ENCODE assay signal across 9 cellular contexts in the genomic region with DNA sequence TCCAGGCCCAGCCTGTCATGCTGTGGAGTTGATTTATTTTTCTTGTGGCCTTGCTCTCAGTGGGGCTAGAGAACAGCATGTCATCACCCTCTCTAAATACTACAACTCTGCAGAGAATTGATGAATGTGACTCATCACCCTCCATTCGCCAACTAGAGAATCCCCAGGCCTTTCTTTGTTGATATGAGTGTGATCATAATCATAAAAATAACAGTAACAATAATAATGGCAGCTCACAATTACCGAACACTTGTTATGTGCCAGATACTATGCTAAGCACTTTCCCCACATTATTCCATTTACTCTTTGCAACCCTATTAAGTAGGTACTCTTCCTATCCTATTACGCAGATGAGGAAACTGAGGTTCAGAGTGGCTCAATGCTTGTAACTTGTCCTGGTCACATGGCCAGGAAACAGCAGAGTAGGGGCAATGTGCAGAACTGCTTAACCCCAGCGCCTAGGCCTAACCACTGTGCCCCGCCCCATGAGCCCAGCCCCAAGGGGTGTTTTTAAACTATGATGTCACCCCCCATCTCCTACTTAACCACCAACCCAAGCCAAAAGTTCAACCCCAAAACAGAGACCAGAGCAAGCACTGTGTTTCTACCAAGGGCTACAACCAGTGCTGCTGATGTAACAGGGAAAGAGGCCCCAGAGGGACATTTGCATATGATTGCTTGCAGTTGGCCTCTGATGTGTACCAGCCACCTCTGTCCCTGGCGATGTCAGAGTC.
DNase-seq lines count a peak whose midpoint lies in the region; ATAC-seq and TF ChIP-seq lines count a peak whose summit lies in the region.
"Had no signal": no experiment of that assay in that cellular context is flagged by ENCODE, and none has a peak within 500 bp of the region (broad histone marks: within the 10 kb centered on the region; RNA-seq: fewer than 3 reads in every experiment).

No MANE protein-coding gene starts in this region.

- H3K9me2 ChIP-seq in hepatocyte (replicated peaks; ENCODE audit: insufficient read depth): no peaks in the 10 kb centered on the region

- H3K4me3 ChIP-seq in H7 (ENCODE audit: insufficient read depth, low read depth, low read length) (no peak overlapping the region), fibroblast of villous mesenchyme (ENCODE audit: low read depth, low read length) (no peak overlapping the region), hepatocyte (no peak overlapping the region)

- DNase-seq in H7 (peak; percentile 73), SKM-1 treated with dmso at 0.1 percent for 144 hours (lab: John Stamatoyannopoulos, UW; ENCODE audit: unreplicated experiment) (peak; percentile 43), fibroblast of villous mesenchyme (ENCODE audit: low read depth) (peak; percentile 17), left colon (no peak), hepatocyte (ENCODE audit: low spot score) (no peak)
- no peak for DNase-seq in stimulated activated effector memory CD8-positive, alpha-beta T cell treated with anti-CD3 and anti-CD28 coated beads, Interleukin-12 subunit alpha, Interleukin-12 subunit beta, amount 100 ng/mL, for 72 hours (ENCODE audit: low spot score in 2 of 2)

- no peaks in the 10 kb centered on the region for H4K20me1 ChIP-seq in hepatocyte (ENCODE audit: insufficient read depth, poor library complexity, severe bottlenecking)

- H3K27ac ChIP-seq in hepatocyte: no peak overlapping the region

- no peak overlapping the region for H2AFZ ChIP-seq in hepatocyte

- intact Hi-C loops in left colon (cut with DNase I, micrococcal nuclease): no loop called here

- H3K79me2 ChIP-seq in hepatocyte: no peaks in the 10 kb centered on the region

- H3K9me3 ChIP-seq in hepatocyte (ENCODE audit: low read depth): no peaks in the 10 kb centered on the region

- H3K36me3 Mint-ChIP-seq in stimulated activated effector memory CD8-positive, alpha-beta T cell treated with anti-CD3 and anti-CD28 coated beads, Interleukin-12 subunit alpha, Interleukin-12 subunit beta, amount 100 ng/mL, for 72 hours: no peaks in the 10 kb centered on the region

- ATAC-seq in stimulated activated effector memory CD8-positive, alpha-beta T cell treated with anti-CD3 and anti-CD28 coated beads, Interleukin-12 subunit alpha, Interleukin-12 subunit beta, amount 100 ng/mL, for 72 hours: peak; percentile 53
- ATAC-seq in left colon: no peak
- no peak for ATAC-seq in HG03135 (IDR thresholded peaks at IDR 0.05; ENCODE audit: unreplicated experiment)
- ATAC-seq in GM21737 (IDR thresholded peaks at IDR 0.05; ENCODE audit: unreplicated experiment): no peak

- H3K4me3 Mint-ChIP-seq in stimulated activated effector memory CD8-positive, alpha-beta T cell treated with anti-CD3 and anti-CD28 coated beads, Interleukin-12 subunit alpha, Interleukin-12 subunit beta, amount 100 ng/mL, for 72 hours: no peak overlapping the region

- 79% methylated on average over 6 of the region's 6 CpGs for WGBS in hepatocyte (ENCODE audit: low lambda C conversion rate, missing lambda C conversion rate)

- H3K4me2 ChIP-seq in hepatocyte: no peak overlapping the region

- no peaks in the 10 kb centered on the region for H3K9me3 Mint-ChIP-seq in stimulated activated effector memory CD8-positive, alpha-beta T cell treated with anti-CD3 and anti-CD28 coated beads, Interleukin-12 subunit alpha, Interleukin-12 subunit beta, amount 100 ng/mL, for 72 hours
- H3K9me3 Mint-ChIP-seq: activated T-helper 2 cell treated with anti-CD3 and anti-CD28 coated beads, Interferon-gamma antibody, Interleukin-2, Interleukin-4, amounts not matched to agents 10 μg/mL and 5 μg/mL and 100 μg/mL, durations not matched to agents 14 hours and 24 hours and 36 hours had no signal

- H3K27me3 ChIP-seq in H7 (ENCODE audit: control insufficient read depth, insufficient read depth, low read length) (no peaks in the 10 kb centered on the region), hepatocyte (no peaks in the 10 kb centered on the region)

- no peak overlapping the region for H3K27ac Mint-ChIP-seq in stimulated activated effector memory CD8-positive, alpha-beta T cell treated with anti-CD3 and anti-CD28 coated beads, Interleukin-12 subunit alpha, Interleukin-12 subunit beta, amount 100 ng/mL, for 72 hours
- H3K27ac Mint-ChIP-seq: activated T-helper 2 cell treated with anti-CD3 and anti-CD28 coated beads, Interferon-gamma antibody, Interleukin-2, Interleukin-4, amounts not matched to agents 10 μg/mL and 5 μg/mL and 100 μg/mL, durations not matched to agents 14 hours and 24 hours and 36 hours had no signal

- H3K36me3 ChIP-seq in H7 (replicated peaks; ENCODE audit: control insufficient read depth, insufficient read depth, low read length) (no peaks in the 10 kb centered on the region), hepatocyte (replicated peaks; ENCODE audit: insufficient read depth, low read depth) (no peaks in the 10 kb centered on the region)

- H3K4me1 ChIP-seq in hepatocyte (ENCODE audit: insufficient read depth): no peaks in the 10 kb centered on the region

- TF ChIP-seq CTCF in fibroblast of villous mesenchyme (IDR thresholded peaks at IDR 0.05; ENCODE audit: insufficient read depth, low read depth, low read length): no peak
- TF ChIP-seq CTCF in hepatocyte (IDR thresholded peaks at IDR 0.05; ENCODE audit: poor library complexity): no peak

- peaks cover 17% of the 10 kb centered on the region for H3K4me1 Mint-ChIP-seq in stimulated activated effector memory CD8-positive, alpha-beta T cell treated with anti-CD3 and anti-CD28 coated beads, Interleukin-12 subunit alpha, Interleukin-12 subunit beta, amount 100 ng/mL, for 72 hours

Comparison
In these comparisons a context has a peak if more than half of its experiments do, and no peak if none do; other contexts are left out.
1. DNase-seq: peak in H7 (single experiment), SKM-1 treated with dmso at 0.1 percent for 144 hours (single experiment) and fibroblast of villous mesenchyme (single experiment); none in stimulated activated effector memory CD8-positive, alpha-beta T cell treated with anti-CD3 and anti-CD28 coated beads, Interleukin-12 subunit alpha, Interleukin-12 subunit beta, amount 100 ng/mL, for 72 hours (0 of 2), left colon (0 of 2) and hepatocyte (single experiment).